Comparison of ENCODE assay signal across 14 cellular contexts in the genomic region with DNA sequence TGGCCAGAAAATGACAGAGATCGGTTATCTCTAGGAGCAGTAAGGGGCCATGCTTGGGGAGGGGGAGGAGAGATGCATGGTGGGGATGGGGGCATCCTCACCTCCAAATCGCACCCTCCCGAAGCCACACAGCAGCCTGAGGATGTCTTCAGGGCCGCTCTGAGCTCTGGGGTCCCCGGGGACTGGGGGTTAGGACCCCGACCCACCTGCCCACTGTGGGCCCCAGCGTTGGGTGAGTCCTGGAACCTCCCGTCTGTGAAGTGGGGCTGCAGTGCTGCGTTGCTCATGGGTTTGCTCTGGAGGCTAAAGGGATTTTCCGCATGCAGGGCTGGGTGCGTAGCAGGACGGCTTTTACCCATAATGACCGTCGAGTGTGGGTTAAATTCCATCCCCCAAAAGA.
DNase-seq lines count a peak whose midpoint lies in the region; ATAC-seq and TF ChIP-seq lines count a peak whose summit lies in the region.
"Had no signal": no experiment of that assay in that cellular context is flagged by ENCODE, and none has a peak within 500 bp of the region (broad histone marks: within the 10 kb centered on the region; RNA-seq: fewer than 3 reads in every experiment).

No MANE protein-coding gene starts in this region.

- no peak overlapping the region for H3K9ac ChIP-seq in neuronal stem cell (ENCODE audit: low read depth, low read length, poor library complexity)

- no peak overlapping the region for H4K91ac ChIP-seq in neuronal stem cell (ENCODE audit: low read depth, low read length, poor library complexity)

- intact Hi-C loops in left ventricle myocardium inferior (cut with micrococcal nuclease): no loop called here

- TF ChIP-seq CTCF in right atrium auricular region (IDR thresholded peaks at IDR 0.05) (no peak), left ventricle myocardium inferior (IDR thresholded peaks at IDR 0.05; ENCODE audit: borderline replicate concordance) (no peak)

- no peak overlapping the region for H3K4me3 ChIP-seq in right atrium auricular region
- no peak overlapping the region for H3K4me3 ChIP-seq in left ventricle myocardium inferior
- H3K4me3 ChIP-seq in neuronal stem cell (ENCODE audit: low read length in 2 of 2): no peak overlapping the region
- H3K4me3 ChIP-seq: HAP-1 had no signal

- H4K8ac ChIP-seq in neuronal stem cell (ENCODE audit: low read depth, low read length): no peak overlapping the region

- no peak overlapping the region for H3K14ac ChIP-seq in neuronal stem cell (ENCODE audit: low read length)

- peak overlapping the region; percentile 33 for H3K18ac ChIP-seq in neuronal stem cell (ENCODE audit: low read length)

- no peak overlapping the region for H2AK5ac ChIP-seq in neuronal stem cell (ENCODE audit: low read depth, low read length)

- no peak overlapping the region for H2AFZ ChIP-seq in neuronal stem cell (ENCODE audit: low read length)

- H3K27me3 ChIP-seq in right atrium auricular region (no peaks in the 10 kb centered on the region), left ventricle myocardium inferior (ENCODE audit: low read depth) (peaks cover 31% of the 10 kb centered on the region), neuronal stem cell (ENCODE audit: control insufficient read depth in 3 of 3, insufficient read depth in 3 of 3, low read depth in 1 of 3, low read length in 3 of 3) (no peaks in the 10 kb centered on the region)

- peaks cover 1% of the 10 kb centered on the region for H3K79me1 ChIP-seq in neuronal stem cell (ENCODE audit: low read depth, low read length)

- no peak overlapping the region for H3K4ac ChIP-seq in neuronal stem cell (ENCODE audit: low read length)

- no peak overlapping the region for H2BK120ac ChIP-seq in neuronal stem cell (ENCODE audit: low read depth, low read length)

- H3K4me1 ChIP-seq in right atrium auricular region: no peaks in the 10 kb centered on the region
- H3K4me1 ChIP-seq in left ventricle myocardium inferior: no peaks in the 10 kb centered on the region
- H3K4me1 ChIP-seq in neuronal stem cell (ENCODE audit: control insufficient read depth in 2 of 2, insufficient read depth in 1 of 2, low read depth in 1 of 2, low read length in 2 of 2): peaks cover 0 to under 1% of the 10 kb centered on the region in 2 donors
- H3K4me1 ChIP-seq: HAP-1 had no signal

- H2BK5ac ChIP-seq in neuronal stem cell (ENCODE audit: low read length): no peak overlapping the region

- no peak for ATAC-seq in HG03342 (IDR thresholded peaks at IDR 0.05; ENCODE audit: unreplicated experiment)

- WGBS in neuronal stem cell (ENCODE audit: extremely low coverage in 2 of 2, insufficient read length in 2 of 2, insufficient replicate concordance in 1 of 2), 2 donors: no CpG with 5 or more reads among the region's 14 CpGs

- peaks cover 0 to 13% of the 10 kb centered on the region in 2 donors for H3K9me3 ChIP-seq in right atrium auricular region
- H3K9me3 ChIP-seq in left ventricle myocardium inferior (replicated peaks): peaks cover 18% of the 10 kb centered on the region
- H3K9me3 ChIP-seq in neuronal stem cell (replicated peaks in 1 of 2; ENCODE audit: control insufficient read depth in 2 of 2, insufficient read depth in 1 of 2, low read depth in 1 of 2, low read length in 2 of 2): peaks cover 4 to 6% of the 10 kb centered on the region in 2 donors
- H3K9me3 ChIP-seq: HAP-1 had no signal

- H3K36me3 ChIP-seq in right atrium auricular region: no peaks in the 10 kb centered on the region
- H3K36me3 ChIP-seq in left ventricle myocardium inferior: no peaks in the 10 kb centered on the region
- no peaks in the 10 kb centered on the region for H3K36me3 ChIP-seq in neuronal stem cell (replicated peaks in 1 of 2; ENCODE audit: control insufficient read depth in 2 of 2, insufficient read depth in 2 of 2, low read length in 2 of 2)
- H3K36me3 ChIP-seq: HAP-1 had no signal

- H2BK15ac ChIP-seq in neuronal stem cell (ENCODE audit: low read length): no peak overlapping the region

- H3K23ac ChIP-seq in neuronal stem cell (ENCODE audit: low read depth, low read length, poor library complexity): no peak overlapping the region

- no peak overlapping the region for H2BK12ac ChIP-seq in neuronal stem cell (ENCODE audit: low read length)

- H3K4me2 ChIP-seq in neuronal stem cell (ENCODE audit: insufficient read depth, low read length, poor library complexity, severe bottlenecking): no peak overlapping the region

- no peak overlapping the region for H3K27ac ChIP-seq in right atrium auricular region
- no peak overlapping the region for H3K27ac ChIP-seq in left ventricle myocardium inferior (replicated peaks)
- no peak overlapping the region for H3K27ac ChIP-seq in neuronal stem cell (replicated peaks; ENCODE audit: low read length)
- H3K27ac ChIP-seq: C4-2B had no signal

- DNase-seq in right atrium auricular region (ENCODE audit: low spot score): peak; percentile 11
- no peak for DNase-seq in left ventricle myocardium inferior
- peak; percentile 25 for DNase-seq in ecto neural progenitor cell (ENCODE audit: low spot score)
- no peak for DNase-seq in neuronal stem cell (ENCODE audit: low spot score)
- no peak for DNase-seq in activated T-cell treated with anti-CD3 and anti-CD28 coated beads for 4 hours
- DNase-seq in stimulated activated CD4-positive, alpha-beta T cell treated with anti-CD3 and anti-CD28 coated beads, Interleukin-15, amount 100 ng/mL, for 24 hours: no peak
- DNase-seq: CD4-positive, alpha-beta memory T cell; DMS153; DMS79 treated with DMSO at 0.1 percent for 48 hours; EL; GOT3 had no signal

Comparison
In these comparisons a context has a peak if more than half of its experiments do, and no peak if none do; other contexts are left out.
1. DNase-seq: peak in right atrium auricular region (single experiment) and ecto neural progenitor cell (single experiment); none in left ventricle myocardium inferior (single experiment), neuronal stem cell (single experiment), activated T-cell treated with anti-CD3 and anti-CD28 coated beads for 4 hours (single experiment) and stimulated activated CD4-positive, alpha-beta T cell treated with anti-CD3 and anti-CD28 coated beads, Interleukin-15, amount 100 ng/mL, for 24 hours (single experiment).